Comparison of ENCODE assay signal across 8 cellular contexts in the genomic region with DNA sequence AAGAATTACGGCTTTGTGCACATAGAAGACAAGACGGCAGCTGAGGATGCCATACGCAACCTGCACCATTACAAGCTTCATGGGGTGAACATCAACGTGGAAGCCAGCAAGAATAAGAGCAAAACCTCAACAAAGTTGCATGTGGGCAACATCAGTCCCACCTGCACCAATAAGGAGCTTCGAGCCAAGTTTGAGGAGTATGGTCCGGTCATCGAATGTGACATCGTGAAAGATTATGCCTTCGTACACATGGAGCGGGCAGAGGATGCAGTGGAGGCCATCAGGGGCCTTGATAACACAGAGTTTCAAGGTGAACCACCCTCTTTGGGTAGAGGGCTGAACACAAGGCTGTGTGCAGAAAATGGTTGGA. TPM values are rescaled to one million over a fixed set of nuclear protein-coding genes. Genes with fewer than 3 reads are reported as not detected.
DNase-seq lines count a peak whose midpoint lies in the region; TF ChIP-seq lines count a peak whose summit lies in the region.
"Not testable (repeated sequence)": the region's sequence is repeated elsewhere in the genome, so short reads cannot be mapped to it uniquely, and the experiment has no call there.

No MANE protein-coding gene starts in this region.

- peaks cover 12 to 75% (median 28%) of the 10 kb centered on the region in 3 donors for H3K36me3 Mint-ChIP-seq in CD8-positive, alpha-beta memory T cell

- in situ Hi-C loops in astrocyte of the cerebellum (cut with HindIII; ENCODE audit: low sequenced_read_pairs); transverse colon (cut with MboI; ENCODE audit: low pct_ligation_motif_present in 1 of 4, low pct_unique_long_range_greater_than_20kb in 1 of 4, low sequenced_read_pairs in 3 of 4): not testable (repeated sequence)

- peak overlapping the region; percentile 93 to 100 (median 97) for H3K4me3 Mint-ChIP-seq in CD8-positive, alpha-beta memory T cell

- TF ChIP-seq EP300 in transverse colon (IDR thresholded peaks at IDR 0.05; ENCODE audit: low read depth), result not testable (repeated sequence)

- not testable (repeated sequence) for TF ChIP-seq CTCF in WI38 (IDR thresholded peaks at IDR 0.05; ENCODE audit: low read depth, low read length); astrocyte of the cerebellum (IDR thresholded peaks at IDR 0.05; ENCODE audit: low read depth, low read length, missing control alignments); epithelial cell of proximal tubule (conservative IDR thresholded peaks at IDR 0.05; ENCODE audit: low read depth, low read length); kidney epithelial cell (IDR thresholded peaks at IDR 0.05; ENCODE audit: insufficient read depth, low read length, poor library complexity, severe bottlenecking); parathyroid adenoma (IDR thresholded peaks at IDR 0.05); transverse colon (IDR thresholded peaks at IDR 0.05)

- not testable (repeated sequence) for H2AFZ ChIP-seq in parathyroid adenoma

- peaks cover 50% of the 10 kb centered on the region for H3K36me3 ChIP-seq in CD8-positive, alpha-beta memory T cell (ENCODE audit: insufficient read depth, low read length)
- peaks cover 82% of the 10 kb centered on the region for H3K36me3 ChIP-seq in KOPT-K1 (ENCODE audit: insufficient read depth, low read length)
- not testable (repeated sequence) for H3K36me3 ChIP-seq in kidney epithelial cell (ENCODE audit: control insufficient read depth, insufficient read depth, low read length); parathyroid adenoma (ENCODE audit: control insufficient read depth, insufficient read depth, low read length)
- H3K36me3 ChIP-seq in transverse colon, result peaks cover 0 to 33% (median 14%) of the 10 kb centered on the region in 4 donors

- not testable (repeated sequence) for H3K9ac ChIP-seq in parathyroid adenoma

- H3K27ac Mint-ChIP-seq in CD8-positive, alpha-beta memory T cell, result peak overlapping the region; percentile 93 to 99 (median 98)

- intact Hi-C loops in transverse colon (cut with DNase I; ENCODE audit: low total_unique reads), result loop anchor here (10.0 kb wide), 1 partner anchor 635 kb away; no protein-coding TSS in a partner anchor

- peak overlapping the region; percentile 92 for H3K4me3 ChIP-seq in CD8-positive, alpha-beta memory T cell (ENCODE audit: low read length)
- H3K4me3 ChIP-seq in WI38 (ENCODE audit: low read depth, low read length) (peak overlapping the region; percentile 95), astrocyte of the cerebellum (ENCODE audit: low read depth, low read length) (peak overlapping the region; percentile 68), epithelial cell of proximal tubule (ENCODE audit: low read depth, low read length) (peak overlapping the region; percentile 83), kidney epithelial cell (ENCODE audit: low read depth, low read length) (peak overlapping the region; percentile 93), transverse colon (peak overlapping the region in 2 of 4 donors; percentile 67 to 88)
- H3K4me3 ChIP-seq in parathyroid adenoma (ENCODE audit: low read depth, low read length), result not testable (repeated sequence)

- peak overlapping the region; percentile 92 for H3K27ac ChIP-seq in CD8-positive, alpha-beta memory T cell (ENCODE audit: low read depth, low read length)
- H3K27ac ChIP-seq in KOPT-K1 (ENCODE audit: low read depth, low read length, poor library complexity, severe bottlenecking) (peak overlapping the region; percentile 82), transverse colon (peak overlapping the region; percentile 90 to 94 (median 92))
- not testable (repeated sequence) for H3K27ac ChIP-seq in parathyroid adenoma

- not testable (repeated sequence) for H3K27me3 Mint-ChIP-seq in CD8-positive, alpha-beta memory T cell

- WGBS in transverse colon (ENCODE audit: low coverage in 1 of 2), 2 donors, result 63 to 88% methylated on average over 3 to 10 of the region's 10 CpGs

- peaks cover 71 to 79% (median 77%) of the 10 kb centered on the region in 3 donors for H3K4me1 Mint-ChIP-seq in CD8-positive, alpha-beta memory T cell

- H3K27me3 ChIP-seq in CD8-positive, alpha-beta memory T cell (ENCODE audit: insufficient read depth, low read length, poor library complexity, severe bottlenecking); kidney epithelial cell (ENCODE audit: control insufficient read depth, insufficient read depth, low read length); parathyroid adenoma (ENCODE audit: control insufficient read depth, insufficient read depth, low read length); transverse colon: not testable (repeated sequence)

- not testable (repeated sequence) for TF ChIP-seq POLR2A in transverse colon (IDR thresholded peaks at IDR 0.05)

- H3K9me3 Mint-ChIP-seq in CD8-positive, alpha-beta memory T cell, result not testable (repeated sequence)

- peaks cover 43% of the 10 kb centered on the region for H3K79me2 ChIP-seq in parathyroid adenoma

- H3K9me3 ChIP-seq in CD8-positive, alpha-beta memory T cell (ENCODE audit: low read length); KOPT-K1 (ENCODE audit: insufficient read depth, low read length, poor library complexity, severe bottlenecking); parathyroid adenoma (ENCODE audit: control insufficient read depth, low read length); transverse colon: not testable (repeated sequence)

- H3K4me2 ChIP-seq in parathyroid adenoma (ENCODE audit: low read length), result peak overlapping the region; percentile 89

- CTCF ChIA-PET in CD8-positive, alpha-beta memory T cell (lab: Charles Lee), result interaction anchor here (1.3 to 3.5 kb wide), 4 partner anchors 9 to 38 kb away, joined by 3 to 30 read pairs (median 12); a partner anchor contains a TSS

- not testable (repeated sequence) for DNase-seq in CD8-positive, alpha-beta memory T cell; astrocyte of the cerebellum (ENCODE audit: low read depth); epithelial cell of proximal tubule (ENCODE audit: low read depth); kidney epithelial cell (ENCODE audit: low read depth); transverse colon

- POLR2A ChIA-PET in CD8-positive, alpha-beta memory T cell (lab: Charles Lee), result interaction anchor here (0.6 to 5.1 kb wide), 7 partner anchors 14 to 173 kb away, joined by 3 to 153 read pairs (median 23); a partner anchor contains a TSS

- peaks cover 59% of the 10 kb centered on the region for H3K4me1 ChIP-seq in CD8-positive, alpha-beta memory T cell (ENCODE audit: insufficient read depth, low read length)
- not testable (repeated sequence) for H3K4me1 ChIP-seq in parathyroid adenoma
- H3K4me1 ChIP-seq in transverse colon, result peaks cover 30 to 72% (median 56%) of the 10 kb centered on the region in 4 donors

RNA-seq across cellular contexts. Expression of a gene that starts 1.3 kb away (rescaled TPM):
- 100 to 1,000 TPM; 115 to 124 TPM for total RNA-seq in CD8-positive, alpha-beta memory T cell
- polyA plus RNA-seq in CD8-positive, alpha-beta memory T cell, result 224 TPM
- total RNA-seq in epithelial cell of proximal tubule (105 and 133 TPM in 2 replicates), kidney epithelial cell (168 and 174 TPM in 2 replicates), transverse colon (100 to 1,000 TPM in 1 of 4 donors, 10 to 100 TPM in 3; 66.5 to 193 (median 68.8) TPM)

RNA-seq across cellular contexts. Expression of a gene that starts 23.4 kb away (rescaled TPM):
- total RNA-seq in CD8-positive, alpha-beta memory T cell, result 100 to 1,000 TPM; 152 to 165 TPM
- 87.9 TPM for polyA plus RNA-seq in CD8-positive, alpha-beta memory T cell
- total RNA-seq in epithelial cell of proximal tubule (40.4 and 73.7 TPM in 2 replicates), kidney epithelial cell (49.9 and 64.6 TPM in 2 replicates), transverse colon (10 to 100 TPM; 13.8 to 70.1 (median 47.0) TPM)

RNA-seq across cellular contexts. Expression of a gene that starts 37.9 kb away (rescaled TPM):
- total RNA-seq in CD8-positive, alpha-beta memory T cell, result 10 to 100 TPM; 19.5 to 20.0 TPM
- 13.1 TPM for polyA plus RNA-seq in CD8-positive, alpha-beta memory T cell
- 4.0 and 17.3 TPM in 2 replicates for total RNA-seq in epithelial cell of proximal tubule
- 17.4 and 17.8 TPM in 2 replicates for total RNA-seq in kidney epithelial cell
- total RNA-seq in transverse colon, result 10 to 100 TPM; 14.2 to 22.1 (median 15.5) TPM

RNA-seq across cellular contexts. Expression of a gene that starts 46.8 kb away (rescaled TPM):
- 10 to 100 TPM; 24.1 to 25.7 TPM for total RNA-seq in CD8-positive, alpha-beta memory T cell
- 41.1 TPM for polyA plus RNA-seq in CD8-positive, alpha-beta memory T cell
- total RNA-seq in epithelial cell of proximal tubule (19.4 and 22.1 TPM in 2 replicates), kidney epithelial cell (20.6 and 21.8 TPM in 2 replicates), transverse colon (10 to 100 TPM; 37.4 to 82.0 (median 49.5) TPM)

RNA-seq across cellular contexts. Expression of a gene that starts 46.9 kb away (rescaled TPM):
- under 1 TPM; 0.20 to 0.27 TPM for total RNA-seq in CD8-positive, alpha-beta memory T cell
- polyA plus RNA-seq in CD8-positive, alpha-beta memory T cell, result not detected
- 0.14 and 0.52 TPM in 2 replicates for total RNA-seq in epithelial cell of proximal tubule
- 0.58 and 0.75 TPM in 2 replicates for total RNA-seq in kidney epithelial cell
- total RNA-seq in transverse colon, result under 1 TPM in 2 of 4 donors, not detected in 2; 0.32 to 0.96 TPM
